In the genomic region with DNA sequence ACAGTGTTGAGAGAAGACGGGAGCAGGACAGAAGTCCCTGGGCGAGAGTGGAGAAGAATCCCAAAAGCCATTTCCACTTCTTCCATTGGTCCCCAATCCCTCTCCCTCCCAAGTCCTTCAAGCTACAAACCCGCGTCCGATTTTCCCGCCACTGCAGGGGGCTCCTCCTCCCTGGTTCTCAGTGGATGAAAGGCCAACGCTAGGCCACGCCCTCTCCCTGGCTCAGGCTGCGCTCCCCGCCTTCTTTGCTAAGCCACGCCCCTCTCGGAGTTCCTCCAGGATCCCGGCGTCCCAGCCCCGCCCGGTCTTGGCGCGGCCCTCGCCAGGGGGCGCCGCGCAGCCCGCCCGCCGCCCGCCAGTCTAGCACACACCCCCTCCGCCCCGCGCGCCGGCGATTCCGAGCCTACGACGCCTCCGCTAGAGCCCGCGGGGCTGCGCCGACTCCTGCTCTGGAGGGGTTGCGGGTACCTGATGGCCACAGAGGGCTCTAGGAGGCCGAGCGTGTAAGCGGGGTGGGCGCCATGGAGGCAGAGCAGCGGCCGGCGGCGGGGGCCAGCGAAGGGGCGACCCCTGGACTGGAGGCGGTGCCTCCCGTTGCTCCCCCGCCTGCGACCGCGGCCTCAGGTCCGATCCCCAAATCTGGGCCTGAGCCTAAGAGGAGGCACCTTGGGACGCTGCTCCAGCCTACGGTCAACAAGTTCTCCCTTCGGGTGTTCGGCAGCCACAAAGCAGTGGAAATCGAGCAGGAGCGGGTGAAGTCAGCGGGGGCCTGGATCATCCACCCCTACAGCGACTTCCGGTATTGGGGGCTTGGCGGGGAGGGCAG, we compare ENCODE assay signal across 8 cellular contexts. TPM values are rescaled to one million over a fixed set of nuclear protein-coding genes. Genes with fewer than 3 reads are reported as not detected.
DNase-seq lines count a peak whose midpoint lies in the region; ATAC-seq and TF ChIP-seq lines count a peak whose summit lies in the region.

TSS of gene HCN3 (plus strand) at position 394 of the 826 bp plus-strand sequence. CDS start at position 522, 128 bp downstream.

- no peaks in the 10 kb centered on the region for H4K20me1 ChIP-seq in GM23248 (ENCODE audit: insufficient read depth)

- TF ChIP-seq CTCF in Peyer's patch (IDR thresholded peaks at IDR 0.05): peak; percentile 43 to 85 (median 79)

- no peaks in the 10 kb centered on the region for H3K27me3 Mint-ChIP-seq in activated T-cell treated with anti-CD3 and anti-CD28 coated beads, Interleukin-2, amount 50 U/mL, for 72 hours (ENCODE audit: low read depth)
- H3K27me3 Mint-ChIP-seq in naive B cell: no peaks in the 10 kb centered on the region

- peaks cover 13% of the 10 kb centered on the region for H3F3A ChIP-seq in GM23248 (ENCODE audit: insufficient read depth)

- in situ Hi-C loops in GM23248 (cut with MboI): no loop called here

- peak within 1 kb of the TSS; percentile 56 for H3K9ac ChIP-seq in GM23248

- ATAC-seq in activated T-cell treated with anti-CD3 and anti-CD28 coated beads, Interleukin-2, amount 50 U/mL, for 72 hours (replicated peaks in 1 of 2): peak; percentile 59 to 62
- peak; percentile 45 to 52 for ATAC-seq in naive B cell (ENCODE audit: low read depth in 2 of 2)

- peak in 1 of 2 donors; percentile 25 for TF ChIP-seq POLR2A in Peyer's patch (IDR thresholded peaks at IDR 0.05)

- H3K79me2 ChIP-seq in GM23248 (ENCODE audit: insufficient read depth): peaks cover 5% of the 10 kb centered on the region

- H3K4me2 ChIP-seq in GM23248 (ENCODE audit: unreplicated experiment): peak within 1 kb of the TSS; percentile 69

- H3K36me3 Mint-ChIP-seq in activated T-cell treated with anti-CD3 and anti-CD28 coated beads, Interleukin-2, amount 50 U/mL, for 72 hours (ENCODE audit: insufficient read depth in 2 of 2): peaks cover 5 to 7% of the 10 kb centered on the region in 2 donors
- no peaks in the 10 kb centered on the region for H3K36me3 Mint-ChIP-seq in naive B cell

- H3K4me3 Mint-ChIP-seq in activated T-cell treated with anti-CD3 and anti-CD28 coated beads, Interleukin-2, amount 50 U/mL, for 72 hours: peak within 1 kb of the TSS; percentile 69 to 83
- H3K4me3 Mint-ChIP-seq in naive B cell: peak within 1 kb of the TSS; percentile 64 to 90 (median 84)

- H3K27me3 ChIP-seq in GM23248 (replicated peaks; ENCODE audit: insufficient read depth) (no peaks in the 10 kb centered on the region), Peyer's patch (no peaks in the 10 kb centered on the region)

- no peak within 1 kb of the TSS for H3K27ac ChIP-seq in GM23248
- H3K27ac ChIP-seq in Peyer's patch: peak within 1 kb of the TSS; percentile 64 to 78 (median 66)

- WGBS in GM23248 (ENCODE audit: low coverage in 1 of 2, low lambda C conversion rate in 2 of 2, missing lambda C conversion rate in 2 of 2), 2 experiments: 2 to 3% methylated on average over 39 to 63 of the region's 68 CpGs

- peak; percentile 89 for DNase-seq in DMS53 treated with DMSO at 0.1 percent for 48 hours (lab: John Stamatoyannopoulos, UW; ENCODE audit: unreplicated experiment)
- peak; percentile 98 for DNase-seq in GM23248
- DNase-seq in Kasumi-1 (lab: John Stamatoyannopoulos, UW): peak; percentile 95 to 96
- DNase-seq in Peyer's patch: peak; percentile 97 to 99 (median 99)
- peak; percentile 94 to 95 for DNase-seq in activated T-cell treated with anti-CD3 and anti-CD28 coated beads, Interleukin-2, amount 50 U/mL, for 72 hours
- peak; percentile 89 for DNase-seq in fibroblast of gingiva (ENCODE audit: low read depth)
- peak; percentile 83 for DNase-seq in naive B cell
- peak; percentile 86 to 95 for DNase-seq in stimulated activated CD8-positive, alpha-beta memory T cell treated with anti-CD3 and anti-CD28 coated beads, Interleukin-7, amount 100 ng/mL, for 48 hours (ENCODE audit: extremely low read depth in 1 of 2, low read depth in 1 of 2)

- H3K27ac Mint-ChIP-seq in activated T-cell treated with anti-CD3 and anti-CD28 coated beads, Interleukin-2, amount 50 U/mL, for 72 hours: peak within 1 kb of the TSS; percentile 39
- peak within 1 kb of the TSS in 3 of 6 donors; percentile 18 to 84 (median 37) for H3K27ac Mint-ChIP-seq in naive B cell

- H3K9me2 ChIP-seq in GM23248 (ENCODE audit: insufficient read depth): no peaks in the 10 kb centered on the region

- H3K36me3 ChIP-seq in GM23248 (ENCODE audit: low read depth) (no peaks in the 10 kb centered on the region), Peyer's patch (peaks cover 0 to under 1% (median 0%) of the 10 kb centered on the region in 3 donors)

- H3K4me1 ChIP-seq in GM23248 (ENCODE audit: insufficient read depth) (peaks cover 4% of the 10 kb centered on the region), Peyer's patch (peaks cover 0 to 26% (median 5%) of the 10 kb centered on the region in 4 donors)

- H3K4me3 ChIP-seq in GM23248 (peak within 1 kb of the TSS; percentile 75), Peyer's patch (peak within 1 kb of the TSS; percentile 60 to 85 (median 76))

- H3K4me1 Mint-ChIP-seq in activated T-cell treated with anti-CD3 and anti-CD28 coated beads, Interleukin-2, amount 50 U/mL, for 72 hours (ENCODE audit: low read depth): peaks cover 41% of the 10 kb centered on the region
- H3K4me1 Mint-ChIP-seq in naive B cell: peaks cover 32 to 39% (median 38%) of the 10 kb centered on the region in 3 donors

- H3K9me3 Mint-ChIP-seq in activated T-cell treated with anti-CD3 and anti-CD28 coated beads, Interleukin-2, amount 50 U/mL, for 72 hours: no peaks in the 10 kb centered on the region
- no peaks in the 10 kb centered on the region for H3K9me3 Mint-ChIP-seq in naive B cell

- H3K9me3 ChIP-seq in GM23248 (ENCODE audit: low read depth) (no peaks in the 10 kb centered on the region), Peyer's patch (no peaks in the 10 kb centered on the region)

- peak within 1 kb of the TSS; percentile 77 for H2AFZ ChIP-seq in GM23248

RNA-seq across cellular contexts. Expression of gene HCN3, which starts in this region (rescaled TPM):
- 0.76 and 1.4 TPM in 2 replicates for total RNA-seq in GM23248 (2014; rRNA removed; shearing (Covaris generic))
- polyA plus RNA-seq in GM23248 (2016; fragmentation: Nextera tagmentation; extraction: Ambion mirVana) (1.6 and 1.9 TPM in 2 replicates), naive B cell (ENCODE audit: low read depth in 6 of 6) (under 1 TPM in 2 of 6 donors, not detected in 4; 0.08 to 0.33 TPM)
- total RNA-seq in Peyer's patch: 10 to 100 TPM in 3 of 4 donors, 1 to 10 TPM in 1; 7.4 to 25.5 (median 19.5) TPM
- 1 to 10 TPM; 3.6 to 4.1 TPM for total RNA-seq in activated T-cell treated with anti-CD3 and anti-CD28 coated beads, Interleukin-2, amount 50 U/mL, for 72 hours

Comparison
In these comparisons a context has a peak if more than half of its experiments do, and no peak if none do; other contexts are left out.
1. Peak in DNase-seq and ATAC-seq in naive B cell; RNA of the gene not detected or under 1 TPM.